10 cellular contexts compared by ENCODE assay signal in the genomic region with DNA sequence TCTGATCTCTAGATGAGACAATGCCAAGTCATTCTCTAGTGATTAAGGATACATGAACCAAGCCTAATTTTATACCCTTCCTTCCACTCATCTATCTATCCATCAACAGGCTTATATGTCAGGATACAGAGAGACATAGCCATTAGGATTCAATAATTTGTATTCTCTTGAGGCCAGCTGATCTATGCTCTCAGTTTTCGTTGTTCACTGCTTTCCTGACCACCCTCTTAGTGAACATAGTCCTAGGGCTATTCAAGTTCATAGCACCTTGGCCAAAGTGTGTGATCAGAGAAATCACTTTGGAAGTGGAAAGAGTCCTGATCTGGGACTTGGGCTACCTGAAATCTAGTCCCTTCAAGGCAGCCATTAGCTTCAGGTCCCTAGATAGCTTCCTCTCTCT. TPM values are rescaled to one million over a fixed set of nuclear protein-coding genes. Genes with fewer than 3 reads are reported as not detected.
"Had no signal": no experiment of that assay in that cellular context is flagged by ENCODE, and none has a peak within 500 bp of the region (broad histone marks: within the 10 kb centered on the region; RNA-seq: fewer than 3 reads in every experiment).

No MANE protein-coding gene starts in this region.

- H2AFZ ChIP-seq: GM23338 had no signal

- H3K4me2 ChIP-seq: GM23338 had no signal

- FAIRE-seq: H1, H54, HTR-8/SVneo, K562 had no signal

- ATAC-seq: GM23338, K562 had no signal

- DNase-seq: H9, HCEC 1CT, IMR-90, KG1 had no signal

- H3K4me3 ChIP-seq: GM23338, K562 had no signal

RNA-seq across cellular contexts. Expression of gene KPRP, which starts 4.2 kb away (rescaled TPM):
- total RNA-seq: GM23338, H1, H9, HT-29, IMR-90, K562 had no signal
- polyA plus RNA-seq: GM23338, H1, IMR-90, K562 had no signal

RNA-seq across cellular contexts. Expression of gene LCE1F, which starts 21.4 kb away (rescaled TPM):
- total RNA-seq: GM23338, H1, H9, HT-29, IMR-90, K562 had no signal
- polyA plus RNA-seq: GM23338, H1, IMR-90, K562 had no signal

RNA-seq across cellular contexts. Expression of gene LCE1E, which starts 32.5 kb away (rescaled TPM):
- total RNA-seq: GM23338, H1, H9, IMR-90, K562 had no signal
- polyA plus RNA-seq: GM23338, H1, IMR-90, K562 had no signal

RNA-seq across cellular contexts. Expression of gene LCE1D, which starts 42.9 kb away (rescaled TPM):
- total RNA-seq: GM23338, H1, H9, HT-29, IMR-90, K562 had no signal
- polyA plus RNA-seq: GM23338, H1, IMR-90, K562 had no signal

RNA-seq across cellular contexts. Expression of gene LCE4A, which starts 45.6 kb away (rescaled TPM):
- total RNA-seq: GM23338, H1, H9, HT-29, IMR-90, K562 had no signal
- polyA plus RNA-seq: GM23338, H1, IMR-90, K562 had no signal
